Comparison of ENCODE assay signal across 9 cellular contexts in the genomic region with DNA sequence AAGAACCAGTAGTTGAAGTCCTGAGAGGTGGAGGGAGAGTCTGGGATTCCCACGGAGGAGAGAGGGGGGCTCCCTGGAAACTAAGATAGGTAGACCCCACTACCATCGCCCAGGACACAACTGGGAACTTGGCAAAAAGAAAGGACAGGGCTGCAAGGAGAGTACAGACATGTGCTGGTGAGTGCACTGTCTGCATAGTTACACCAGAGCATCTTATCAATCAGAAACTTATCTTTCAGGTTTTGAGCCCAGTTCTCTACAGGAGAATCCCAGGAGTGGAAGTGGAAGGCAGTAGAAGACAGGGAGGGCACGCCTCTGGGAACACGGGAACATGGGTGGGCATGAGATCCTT. TPM values are rescaled to one million over a fixed set of nuclear protein-coding genes. Genes with fewer than 3 reads are reported as not detected.
DNase-seq lines count a peak whose midpoint lies in the region; ATAC-seq and TF ChIP-seq lines count a peak whose summit lies in the region.
"Had no signal": no experiment of that assay in that cellular context is flagged by ENCODE, and none has a peak within 500 bp of the region (broad histone marks: within the 10 kb centered on the region; RNA-seq: fewer than 3 reads in every experiment).

No MANE protein-coding gene starts in this region.

- peaks cover 46% of the 10 kb centered on the region for H3K36me3 ChIP-seq in OCI-LY7 (ENCODE audit: insufficient read depth, low read length)
- peaks cover 19 to 58% (median 38%) of the 10 kb centered on the region in 4 donors for H3K36me3 ChIP-seq in esophagus muscularis mucosa

- peak overlapping the region; percentile 89 to 94 for H3K27ac Mint-ChIP-seq in stimulated activated naive CD8-positive, alpha-beta T cell treated with anti-CD3 and anti-CD28 coated beads, Interleukin-15, amount 100 ng/mL, for 72 hours

- H3K9me3 Mint-ChIP-seq in stimulated activated naive CD8-positive, alpha-beta T cell treated with anti-CD3 and anti-CD28 coated beads, Interleukin-15, amount 100 ng/mL, for 72 hours = no peaks in the 10 kb centered on the region

- no peak for TF ChIP-seq POLR2A in esophagus muscularis mucosa (IDR thresholded peaks at IDR 0.05; ENCODE audit: low read depth)

- H3K27me3 ChIP-seq in esophagus muscularis mucosa = no peaks in the 10 kb centered on the region

- TSS peak; percentile 50 for BruUV-seq in OCI-LY7 (replicated peaks; lab: Mats Ljungman, UMichigan)

- no peak for TF ChIP-seq CTCF in OCI-LY7 (conservative IDR thresholded peaks at IDR 0.05; ENCODE audit: low read length)
- no peak for TF ChIP-seq CTCF in esophagus muscularis mucosa (IDR thresholded peaks at IDR 0.05)

- no peak for TF ChIP-seq EP300 in esophagus muscularis mucosa (IDR thresholded peaks at IDR 0.05)

- no peak overlapping the region for H2AFZ ChIP-seq in OCI-LY7 (ENCODE audit: low read length)

- H3K4me2 ChIP-seq in OCI-LY7 (ENCODE audit: low read length) = peak overlapping the region; percentile 81

- H3K9me3 ChIP-seq in OCI-LY7 (ENCODE audit: low read length) (no peaks in the 10 kb centered on the region), esophagus muscularis mucosa (no peaks in the 10 kb centered on the region)

- H4K20me1 ChIP-seq in OCI-LY7 (ENCODE audit: insufficient read depth, low read length) = no peaks in the 10 kb centered on the region

- peak; percentile 21 to 34 for ATAC-seq in activated CD4-positive, CD25-positive, alpha-beta regulatory T cell treated with anti-CD3 and anti-CD28 coated beads, Interleukin-2, amount 50 U/mL, for 24 hours
- peak; percentile 48 for ATAC-seq in stimulated activated naive CD8-positive, alpha-beta T cell treated with anti-CD3 and anti-CD28 coated beads, Interleukin-15, amount 100 ng/mL, for 72 hours

- H3K9me2 ChIP-seq in OCI-LY7 (ENCODE audit: insufficient read depth, low read length) = no peaks in the 10 kb centered on the region

- no peaks in the 10 kb centered on the region for H3K27me3 Mint-ChIP-seq in stimulated activated naive CD8-positive, alpha-beta T cell treated with anti-CD3 and anti-CD28 coated beads, Interleukin-15, amount 100 ng/mL, for 72 hours

- H3K4me3 Mint-ChIP-seq in stimulated activated naive CD8-positive, alpha-beta T cell treated with anti-CD3 and anti-CD28 coated beads, Interleukin-15, amount 100 ng/mL, for 72 hours = peak overlapping the region; percentile 72 to 73

- no peak for DNase-seq in activated CD4-positive, CD25-positive, alpha-beta regulatory T cell (lab: John Stamatoyannopoulos, UW)
- DNase-seq in OCI-LY7 (ENCODE audit: low spot score) (no peak), esophagus muscularis mucosa (ENCODE audit: extremely low spot score) (no peak), DMS114 treated with DMSO at 0.1 percent for 48 hours (lab: John Stamatoyannopoulos, UW; ENCODE audit: unreplicated experiment) (no peak), NCI-H345 treated with DMSO at 0.1 percent for 48 hours (lab: John Stamatoyannopoulos, UW; ENCODE audit: unreplicated experiment) (no peak)
- DNase-seq in stimulated activated naive CD8-positive, alpha-beta T cell treated with anti-CD3 and anti-CD28 coated beads, Interleukin-15, amount 100 ng/mL, for 72 hours = no peak
- no peak for DNase-seq in NK-92 treated with Interleukin-12 subunit alpha and Interleukin-12 subunit beta, amount 100 ng/mL, for 24 hours (lab: John Stamatoyannopoulos, UW)
- DNase-seq: RPMI8226 had no signal

- CTCF ChIA-PET in OCI-LY7 (lab: Charles Lee; ENCODE audit: unreplicated experiment) = no interaction called here

- POLR2A ChIA-PET in OCI-LY7 (lab: Charles Lee) = interaction anchor here (0.6 to 1.9 kb wide), 10 partner anchors 8 to 61 kb away, joined by 3 to 6 read pairs (median 3); a partner anchor contains a TSS

- H3K4me3 ChIP-seq in OCI-LY7 (ENCODE audit: low read depth, low read length, poor library complexity, severe bottlenecking) = peak overlapping the region; percentile 57
- no peak overlapping the region for H3K4me3 ChIP-seq in esophagus muscularis mucosa

- H3K4me1 ChIP-seq in OCI-LY7 (ENCODE audit: insufficient read depth, low read length, poor library complexity, severe bottlenecking) = peaks cover 75% of the 10 kb centered on the region
- H3K4me1 ChIP-seq in esophagus muscularis mucosa = peaks cover 33 to 46% (median 39%) of the 10 kb centered on the region in 4 donors

- 68% methylated on average over 3 of the region's 4 CpGs for WGBS in esophagus muscularis mucosa

- peaks cover 90% of the 10 kb centered on the region for H3K4me1 Mint-ChIP-seq in stimulated activated naive CD8-positive, alpha-beta T cell treated with anti-CD3 and anti-CD28 coated beads, Interleukin-15, amount 100 ng/mL, for 72 hours

- H3K27ac ChIP-seq in OCI-LY7 (ENCODE audit: low read depth, low read length, poor library complexity, severe bottlenecking) (peak overlapping the region; percentile 94), esophagus muscularis mucosa (replicated peaks in 1 of 4) (peak overlapping the region; percentile 28 to 60 (median 50))

- H3K79me2 ChIP-seq in OCI-LY7 (ENCODE audit: insufficient read depth, low read depth, low read length) = no peaks in the 10 kb centered on the region

- intact Hi-C loops in OCI-LY7 (cut with micrococcal nuclease; ENCODE audit: unreplicated experiment) = no loop called here
- intact Hi-C loops in esophagus muscularis mucosa (cut with DNase I) = no loop called here

RNA-seq across cellular contexts. Expression of a gene that starts 12.2 kb away (rescaled TPM):
- 17.1 and 21.8 TPM in 2 replicates for total RNA-seq in OCI-LY7 (2014; rRNA removed; shearing (Covaris generic))
- total RNA-seq in OCI-LY7 (2022) = 22.7 and 23.2 TPM in 2 replicates
- 10 to 100 TPM; 24.4 to 42.6 (median 29.6) TPM for total RNA-seq in esophagus muscularis mucosa

RNA-seq across cellular contexts. Expression of a gene that starts 12.5 kb away (rescaled TPM):
- 0.98 and 1.1 TPM in 2 replicates for total RNA-seq in OCI-LY7 (2014; rRNA removed; shearing (Covaris generic))
- total RNA-seq in OCI-LY7 (2022) (4.1 and 4.3 TPM in 2 replicates), esophagus muscularis mucosa (not detected)

RNA-seq across cellular contexts. Expression of a gene that starts 13.2 kb away (rescaled TPM):
- 3.8 and 4.2 TPM in 2 replicates for total RNA-seq in OCI-LY7 (2014; rRNA removed; shearing (Covaris generic))
- total RNA-seq in OCI-LY7 (2022) = 14.1 and 15.9 TPM in 2 replicates
- total RNA-seq in esophagus muscularis mucosa = 1 to 10 TPM; 2.0 to 5.0 (median 2.2) TPM

RNA-seq across cellular contexts. Expression of a gene that starts 15.8 kb away (rescaled TPM):
- 1.7 and 3.5 TPM in 2 replicates for total RNA-seq in OCI-LY7 (2014; rRNA removed; shearing (Covaris generic))
- total RNA-seq in OCI-LY7 (2022) (2.5 TPM in 2 replicates), esophagus muscularis mucosa (1 to 10 TPM in 1 of 4 donors, under 1 TPM in 1, not detected in 2; 0.17 to 1.5 TPM)

RNA-seq across cellular contexts. Expression of a gene that starts 17.8 kb away (rescaled TPM):
- 736 and 747 TPM in 2 replicates for total RNA-seq in OCI-LY7 (2014; rRNA removed; shearing (Covaris generic))
- total RNA-seq in OCI-LY7 (2022) = 478 and 481 TPM in 2 replicates
- 100 to 1,000 TPM; 186 to 257 (median 213) TPM for total RNA-seq in esophagus muscularis mucosa
